In genomic region chr5:68960961-68961360, GRCh38 we compare ENCODE assay signal across 36 cellular contexts.
"Had no signal": no experiment of that assay in that cellular context is flagged by ENCODE, and none has a peak within 500 bp of the region (broad histone marks: within the 10 kb centered on the region; RNA-seq: fewer than 3 reads in every experiment).

No MANE protein-coding gene starts in this region.

- ATAC-seq: activated CD4-positive, CD25-positive, alpha-beta regulatory T cell treated with anti-CD3 and anti-CD28 coated beads, Interleukin-2, amount 50 U/mL, for 24 hours; activated CD8-positive, alpha-beta memory T cell treated with anti-CD3 and anti-CD28 coated beads, Interleukin-2, amount 10 ng/mL, durations not matched to agents 7 days and 5 days; activated CD8-positive, alpha-beta T cell treated with anti-CD3 and anti-CD28 coated beads, Interleukin-2, amount 10 ng/mL, durations not matched to agents 7 days and 5 days; activated naive CD8-positive, alpha-beta T cell treated with anti-CD3 and anti-CD28 coated beads, Interleukin-2, amount 50 U/mL, for 24 hours; WTC11 had no signal

- DNase-seq: activated CD4-positive, alpha-beta memory T cell treated with anti-CD3 and anti-CD28 coated beads, Interleukin-2, amount 10 ng/mL, durations not matched to agents 7 days and 5 days; activated CD4-positive, alpha-beta T cell treated with anti-CD3 and anti-CD28 coated beads for 1 hour; activated CD4-positive, alpha-beta T cell treated with anti-CD3 and anti-CD28 coated beads for 4 hours; activated CD4-positive, alpha-beta T cell treated with anti-CD3 and anti-CD28 coated beads, Interleukin-2, amount 10 ng/mL, durations not matched to agents 24 days and 14 days; activated CD4-positive, alpha-beta T cell treated with anti-CD3 and anti-CD28 coated beads, Interleukin-2, amount 50 U/mL, for 48 hours; activated CD4-positive, CD25-positive, alpha-beta regulatory T cell; activated CD8-positive, alpha-beta memory T cell treated with anti-CD3 and anti-CD28 coated beads for 24 hours; activated CD8-positive, alpha-beta memory T cell treated with anti-CD3 and anti-CD28 coated beads, Interleukin-2, amount 10 ng/mL, durations not matched to agents 7 days and 5 days; activated CD8-positive, alpha-beta memory T cell treated with anti-CD3 and anti-CD28 coated beads, Interleukin-2, amount 50 U/mL, for 48 hours; activated CD8-positive, alpha-beta T cell treated with anti-CD3 and anti-CD28 coated beads, Interleukin-2, amount 10 ng/mL, durations not matched to agents 7 days and 5 days; activated effector memory CD4-positive, alpha-beta T cell treated with Interleukin-2 at 50 U/mL for 16 hours; activated gamma-delta T cell; activated naive CD4-positive, alpha-beta T cell treated with anti-CD3 and anti-CD28 coated beads, Interleukin-2, amount 10 ng/mL, durations not matched to agents 7 days and 5 days; activated naive CD4-positive, alpha-beta T cell treated with Interleukin-2 at 50 U/mL for 16 hours; activated naive CD8-positive, alpha-beta T cell treated with anti-CD3 and anti-CD28 coated beads, Interleukin-2, amount 10 ng/mL, durations not matched to agents 7 days and 5 days; activated naive CD8-positive, alpha-beta T cell treated with anti-CD3 and anti-CD28 coated beads, Interleukin-2, amount 50 U/mL, for 24 hours; activated T-cell treated with anti-CD3 and anti-CD28 coated beads, Interleukin-2, amount 50 U/mL, for 24 hours; activated T-cell treated with anti-CD3 and anti-CD28 coated beads, Interleukin-2, amount 50 U/mL, for 48 hours; amygdala; anterior cingulate cortex; cerebellar nuclear complex; T-helper 1 cell; T-helper 2 cell; T-helper 9 cell; WERI-Rb-1 had no signal

- H3K36me3 Mint-ChIP-seq: activated CD8-positive, alpha-beta memory T cell treated with anti-CD3 and anti-CD28 coated beads, Interleukin-2, amount 10 ng/mL, durations not matched to agents 7 days and 5 days; activated naive CD4-positive, alpha-beta T cell treated with anti-CD3 and anti-CD28 coated beads, Interleukin-2, amount 10 ng/mL, durations not matched to agents 7 days and 5 days; activated naive CD4-positive, alpha-beta T cell treated with anti-CD3 and anti-CD28 coated beads, Interleukin-2, amount 50 U/mL, for 24 hours; activated naive CD8-positive, alpha-beta T cell; activated naive CD8-positive, alpha-beta T cell treated with anti-CD3 and anti-CD28 coated beads, Interleukin-2, amount 10 ng/mL, durations not matched to agents 7 days and 5 days; brain had no signal

- H3K9me3 Mint-ChIP-seq: activated CD4-positive, alpha-beta memory T cell treated with anti-CD3 and anti-CD28 coated beads, Interleukin-2, amount 10 ng/mL, durations not matched to agents 7 days and 5 days; activated CD4-positive, alpha-beta T cell treated with anti-CD3 and anti-CD28 coated beads, Interleukin-2, amount 10 ng/mL, durations not matched to agents 24 days and 14 days; activated naive CD4-positive, alpha-beta T cell treated with anti-CD3 and anti-CD28 coated beads, Interleukin-2, amount 10 ng/mL, durations not matched to agents 7 days and 5 days; activated naive CD4-positive, alpha-beta T cell treated with anti-CD3 and anti-CD28 coated beads, Interleukin-2, amount 50 U/mL, for 24 hours; activated naive CD8-positive, alpha-beta T cell treated with anti-CD3 and anti-CD28 coated beads, Interleukin-2, amount 10 ng/mL, durations not matched to agents 7 days and 5 days; activated naive CD8-positive, alpha-beta T cell treated with anti-CD3 and anti-CD28 coated beads, Interleukin-2, amount 50 U/mL, for 24 hours; activated T-cell treated with anti-CD3 and anti-CD28 coated beads, Interleukin-2, amount 50 U/mL, for 24 hours; activated T-helper 2 cell treated with anti-CD3 and anti-CD28 coated beads, Interferon-gamma antibody, Interleukin-2, Interleukin-4, amounts not matched to agents 10 μg/mL and 5 μg/mL and 100 μg/mL, durations not matched to agents 14 hours and 24 hours and 36 hours; brain; central memory CD8-positive, alpha-beta T cell; T-helper 1 cell treated with Interleukin-12 subunit alpha and Interleukin-12 subunit beta and Interleukin-4 antibody, amounts not matched to agents 30 μg/mL and 1 μg/mL, for 36 hours; T-helper 2 cell treated with Interferon-gamma antibody and Interleukin-4, amounts not matched to agents 5 μg/mL and 100 μg/mL, for 36 hours had no signal

- H3K36me3 ChIP-seq: ascending aorta, cardiac muscle cell, WERI-Rb-1 had no signal

- H3K27me3 Mint-ChIP-seq: activated CD4-positive, alpha-beta T cell treated with anti-CD3 and anti-CD28 coated beads, Interleukin-2, amount 10 ng/mL, durations not matched to agents 24 days and 14 days; activated CD8-positive, alpha-beta memory T cell treated with anti-CD3 and anti-CD28 coated beads, Interleukin-2, amount 10 ng/mL, durations not matched to agents 7 days and 5 days; activated naive CD4-positive, alpha-beta T cell treated with anti-CD3 and anti-CD28 coated beads, Interleukin-2, amount 10 ng/mL, durations not matched to agents 7 days and 5 days; activated naive CD4-positive, alpha-beta T cell treated with anti-CD3 and anti-CD28 coated beads, Interleukin-2, amount 50 U/mL, for 24 hours; activated naive CD8-positive, alpha-beta T cell; activated naive CD8-positive, alpha-beta T cell treated with anti-CD3 and anti-CD28 coated beads, Interleukin-2, amount 10 ng/mL, durations not matched to agents 7 days and 5 days; activated T-cell treated with anti-CD3 and anti-CD28 coated beads, Interleukin-2, amount 50 U/mL, for 24 hours; central memory CD8-positive, alpha-beta T cell had no signal

- H3K4me3 Mint-ChIP-seq: activated CD4-positive, alpha-beta memory T cell treated with anti-CD3 and anti-CD28 coated beads, Interleukin-2, amount 10 ng/mL, durations not matched to agents 7 days and 5 days; activated CD4-positive, alpha-beta T cell treated with anti-CD3 and anti-CD28 coated beads, Interleukin-2, amount 10 ng/mL, durations not matched to agents 24 days and 14 days; activated CD8-positive, alpha-beta memory T cell treated with anti-CD3 and anti-CD28 coated beads, Interleukin-2, amount 10 ng/mL, durations not matched to agents 7 days and 5 days; activated CD8-positive, alpha-beta T cell treated with anti-CD3 and anti-CD28 coated beads, Interleukin-2, amount 10 ng/mL, durations not matched to agents 7 days and 5 days; activated naive CD4-positive, alpha-beta T cell treated with anti-CD3 and anti-CD28 coated beads, Interleukin-2, amount 10 ng/mL, durations not matched to agents 7 days and 5 days; activated naive CD4-positive, alpha-beta T cell treated with anti-CD3 and anti-CD28 coated beads, Interleukin-2, amount 50 U/mL, for 24 hours; activated naive CD8-positive, alpha-beta T cell; activated naive CD8-positive, alpha-beta T cell treated with anti-CD3 and anti-CD28 coated beads, Interleukin-2, amount 10 ng/mL, durations not matched to agents 7 days and 5 days; activated naive CD8-positive, alpha-beta T cell treated with anti-CD3 and anti-CD28 coated beads, Interleukin-2, amount 50 U/mL, for 24 hours; activated T-cell treated with anti-CD3 and anti-CD28 coated beads, Interleukin-2, amount 50 U/mL, for 24 hours; brain; central memory CD8-positive, alpha-beta T cell; T-helper 1 cell treated with Interleukin-12 subunit alpha and Interleukin-12 subunit beta and Interleukin-4 antibody, amounts not matched to agents 30 μg/mL and 1 μg/mL, for 36 hours; T-helper 2 cell treated with Interferon-gamma antibody and Interleukin-4, amounts not matched to agents 5 μg/mL and 100 μg/mL, for 36 hours; WTC11 had no signal

- H3K27ac ChIP-seq: ascending aorta, cardiac muscle cell, WERI-Rb-1 had no signal

- H3K4me1 Mint-ChIP-seq: activated CD4-positive, alpha-beta memory T cell treated with anti-CD3 and anti-CD28 coated beads, Interleukin-2, amount 10 ng/mL, durations not matched to agents 7 days and 5 days; activated CD8-positive, alpha-beta memory T cell treated with anti-CD3 and anti-CD28 coated beads, Interleukin-2, amount 10 ng/mL, durations not matched to agents 7 days and 5 days; activated naive CD4-positive, alpha-beta T cell treated with anti-CD3 and anti-CD28 coated beads, Interleukin-2, amount 10 ng/mL, durations not matched to agents 7 days and 5 days; activated naive CD4-positive, alpha-beta T cell treated with anti-CD3 and anti-CD28 coated beads, Interleukin-2, amount 50 U/mL, for 24 hours; activated naive CD8-positive, alpha-beta T cell treated with anti-CD3 and anti-CD28 coated beads, Interleukin-2, amount 10 ng/mL, durations not matched to agents 7 days and 5 days; central memory CD8-positive, alpha-beta T cell had no signal

- H3K9me3 ChIP-seq: ascending aorta had no signal

- H3K27me3 ChIP-seq: ascending aorta, cardiac muscle cell had no signal

- H3K4me3 ChIP-seq: ascending aorta, cardiac muscle cell had no signal

- H3K4me1 ChIP-seq: ascending aorta had no signal

- H3K27ac Mint-ChIP-seq: activated CD4-positive, alpha-beta memory T cell treated with anti-CD3 and anti-CD28 coated beads, Interleukin-2, amount 10 ng/mL, durations not matched to agents 7 days and 5 days; activated CD4-positive, alpha-beta T cell treated with anti-CD3 and anti-CD28 coated beads, Interleukin-2, amount 10 ng/mL, durations not matched to agents 24 days and 14 days; activated CD8-positive, alpha-beta memory T cell treated with anti-CD3 and anti-CD28 coated beads, Interleukin-2, amount 10 ng/mL, durations not matched to agents 7 days and 5 days; activated CD8-positive, alpha-beta T cell treated with anti-CD3 and anti-CD28 coated beads, Interleukin-2, amount 10 ng/mL, durations not matched to agents 7 days and 5 days; activated naive CD4-positive, alpha-beta T cell treated with anti-CD3 and anti-CD28 coated beads, Interleukin-2, amount 10 ng/mL, durations not matched to agents 7 days and 5 days; activated naive CD4-positive, alpha-beta T cell treated with anti-CD3 and anti-CD28 coated beads, Interleukin-2, amount 50 U/mL, for 24 hours; activated naive CD8-positive, alpha-beta T cell; activated naive CD8-positive, alpha-beta T cell treated with anti-CD3 and anti-CD28 coated beads, Interleukin-2, amount 10 ng/mL, durations not matched to agents 7 days and 5 days; activated naive CD8-positive, alpha-beta T cell treated with anti-CD3 and anti-CD28 coated beads, Interleukin-2, amount 50 U/mL, for 24 hours; activated T-cell treated with anti-CD3 and anti-CD28 coated beads, Interleukin-2, amount 50 U/mL, for 24 hours; activated T-helper 2 cell treated with anti-CD3 and anti-CD28 coated beads, Interferon-gamma antibody, Interleukin-2, Interleukin-4, amounts not matched to agents 10 μg/mL and 5 μg/mL and 100 μg/mL, durations not matched to agents 14 hours and 24 hours and 36 hours; brain; T-helper 1 cell treated with Interleukin-12 subunit alpha and Interleukin-12 subunit beta and Interleukin-4 antibody, amounts not matched to agents 30 μg/mL and 1 μg/mL, for 36 hours; T-helper 2 cell treated with Interferon-gamma antibody and Interleukin-4, amounts not matched to agents 5 μg/mL and 100 μg/mL, for 36 hours; WTC11 had no signal
